12 cellular contexts compared by ENCODE assay signal in the genomic region with DNA sequence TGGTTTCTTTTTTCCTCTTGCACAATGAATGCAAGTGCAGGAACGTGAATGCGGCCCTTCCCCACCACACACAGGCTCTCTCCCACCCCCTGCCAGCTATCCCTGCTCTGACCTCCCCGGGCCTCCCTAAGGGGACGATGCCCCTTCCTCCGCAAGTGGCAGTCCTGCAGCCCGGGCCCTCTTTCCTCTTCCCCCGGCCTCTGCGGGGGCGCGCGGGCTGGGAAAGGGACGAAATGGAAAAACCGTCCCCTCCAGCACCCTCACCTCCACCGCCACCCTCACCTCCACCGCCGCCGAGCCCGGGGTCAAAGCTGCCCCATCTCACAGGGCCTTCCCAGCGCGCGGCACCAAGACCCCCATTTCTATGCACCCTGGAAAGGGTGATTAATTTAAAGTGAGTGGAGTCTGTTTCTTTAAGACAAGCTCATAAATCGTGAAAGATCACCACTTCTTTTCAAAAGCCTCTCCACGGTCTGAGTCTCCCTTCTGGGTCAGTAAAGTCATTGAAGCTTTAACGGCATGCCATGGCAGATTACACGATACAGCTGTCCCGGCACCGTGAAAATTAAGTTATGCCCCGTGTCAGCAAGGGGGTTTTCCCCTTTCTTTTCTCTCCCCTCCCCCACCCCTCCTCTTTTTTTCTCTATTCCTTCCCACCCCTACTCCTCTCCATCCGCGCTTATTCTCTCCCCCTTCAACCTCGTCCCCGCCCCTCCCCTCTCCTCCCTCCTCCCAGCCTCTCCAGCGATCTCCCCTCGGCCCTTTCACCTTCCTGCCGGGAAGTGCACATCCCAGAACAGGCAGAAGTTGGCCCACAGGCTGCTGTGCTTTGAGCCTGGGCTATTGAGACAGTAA. TPM values are rescaled to one million over a fixed set of nuclear protein-coding genes. Genes with fewer than 3 reads are reported as not detected.
DNase-seq lines count a peak whose midpoint lies in the region; ATAC-seq and TF ChIP-seq lines count a peak whose summit lies in the region.
"Had no signal": no experiment of that assay in that cellular context is flagged by ENCODE, and none has a peak within 500 bp of the region (broad histone marks: within the 10 kb centered on the region; RNA-seq: fewer than 3 reads in every experiment).

No MANE protein-coding gene starts in this region.

- no TSS peak for BruUV-seq in OCI-LY7 (replicated peaks; lab: Mats Ljungman, UMichigan)

- TF ChIP-seq CTCF in OCI-LY7 (conservative IDR thresholded peaks at IDR 0.05; ENCODE audit: low read length) = no peak

- DNase-seq in stimulated activated naive CD8-positive, alpha-beta T cell treated with anti-CD3 and anti-CD28 coated beads, Interleukin-15, amount 100 ng/mL, for 72 hours = no peak
- DNase-seq in stimulated activated naive CD8-positive, alpha-beta T cell treated with anti-CD3 and anti-CD28 coated beads, Interleukin-15, Interleukin-2, amounts not matched to agents 100 U/mL and 50 U/mL, for 24 hours = no peak
- DNase-seq in iPS DF 19.7 (ENCODE audit: low read depth, low spot score) (peak; percentile 47), neuronal stem cell (ENCODE audit: low spot score) (peak; percentile 36), left lobe of liver (ENCODE audit: low spot score) (no peak), OCI-LY7 (ENCODE audit: low spot score) (no peak)
- DNase-seq: NCI-H1694, NCI-H82 had no signal

- H3K18ac ChIP-seq in neuronal stem cell (ENCODE audit: low read length) = peak overlapping the region; percentile 84

- no peak overlapping the region for H4K8ac ChIP-seq in neuronal stem cell (ENCODE audit: low read depth, low read length)

- H3K14ac ChIP-seq in neuronal stem cell (ENCODE audit: low read length) = no peak overlapping the region

- POLR2A ChIA-PET in OCI-LY7 (lab: Charles Lee) = interaction anchor here (0.9 kb wide), 1 partner anchor 21 kb away, joined by 6 read pairs; no protein-coding TSS in a partner anchor

- CTCF ChIA-PET in OCI-LY7 (lab: Charles Lee; ENCODE audit: unreplicated experiment) = no interaction called here

- no peak overlapping the region for H2BK12ac ChIP-seq in neuronal stem cell (ENCODE audit: low read length)

- H3K4me2 ChIP-seq in neuronal stem cell (ENCODE audit: insufficient read depth, low read length, poor library complexity, severe bottlenecking) = peak overlapping the region; percentile 78
- no peak overlapping the region for H3K4me2 ChIP-seq in OCI-LY7 (ENCODE audit: low read length)

- H3K9me2 ChIP-seq in OCI-LY7 (ENCODE audit: insufficient read depth, low read length) = no peaks in the 10 kb centered on the region

- peak overlapping the region; percentile 37 for H2BK120ac ChIP-seq in neuronal stem cell (ENCODE audit: low read depth, low read length)

- ATAC-seq in stimulated activated naive CD8-positive, alpha-beta T cell treated with anti-CD3 and anti-CD28 coated beads, Interleukin-15, amount 100 ng/mL, for 72 hours = no peak
- ATAC-seq in stimulated activated naive CD8-positive, alpha-beta T cell treated with anti-CD3 and anti-CD28 coated beads, Interleukin-15, Interleukin-2, amounts not matched to agents 100 U/mL and 50 U/mL, for 24 hours = no peak
- no peak for ATAC-seq in left lobe of liver
- no peak for ATAC-seq in GM19351 (IDR thresholded peaks at IDR 0.05; ENCODE audit: unreplicated experiment)
- ATAC-seq in GM18519 (IDR thresholded peaks at IDR 0.05; ENCODE audit: low FRiP score, unreplicated experiment) = no peak
- ATAC-seq: activated T-helper 17 cell treated with anti-CD3 and anti-CD28 coated beads, Interleukin-2, amount 50 U/mL, for 72 hours had no signal

- H3K79me2 ChIP-seq in OCI-LY7 (ENCODE audit: insufficient read depth, low read depth, low read length) = no peaks in the 10 kb centered on the region

- H3K4me1 ChIP-seq in neuronal stem cell (ENCODE audit: control insufficient read depth in 2 of 2, insufficient read depth in 1 of 2, low read depth in 1 of 2, low read length in 2 of 2) = peaks cover 8 to 10% of the 10 kb centered on the region in 2 donors
- no peaks in the 10 kb centered on the region for H3K4me1 ChIP-seq in OCI-LY7 (ENCODE audit: insufficient read depth, low read length, poor library complexity, severe bottlenecking)
- H3K4me1 ChIP-seq: SJSA1 had no signal

- H3K4me3 Mint-ChIP-seq in stimulated activated naive CD8-positive, alpha-beta T cell treated with anti-CD3 and anti-CD28 coated beads, Interleukin-15, amount 100 ng/mL, for 72 hours = peak overlapping the region; percentile 35 to 61
- H3K4me3 Mint-ChIP-seq: activated T-helper 17 cell treated with anti-CD3 and anti-CD28 coated beads, Interleukin-2, amount 50 U/mL, for 72 hours had no signal

- no peak overlapping the region for H4K91ac ChIP-seq in neuronal stem cell (ENCODE audit: low read depth, low read length, poor library complexity)

- peak overlapping the region; percentile 7 for H3K9ac ChIP-seq in neuronal stem cell (ENCODE audit: low read depth, low read length, poor library complexity)

- H3K79me1 ChIP-seq in neuronal stem cell (ENCODE audit: low read depth, low read length) = no peaks in the 10 kb centered on the region

- H3K27me3 ChIP-seq in neuronal stem cell (ENCODE audit: control insufficient read depth in 3 of 3, insufficient read depth in 3 of 3, low read depth in 1 of 3, low read length in 3 of 3) = peaks cover 0 to 31% (median 0%) of the 10 kb centered on the region in 3 experiments

- peak overlapping the region; percentile 88 for H2AFZ ChIP-seq in neuronal stem cell (ENCODE audit: low read length)
- H2AFZ ChIP-seq in OCI-LY7 (ENCODE audit: low read length) = no peak overlapping the region

- H2BK15ac ChIP-seq in neuronal stem cell (ENCODE audit: low read length) = no peak overlapping the region

- H3K23ac ChIP-seq in neuronal stem cell (ENCODE audit: low read depth, low read length, poor library complexity) = no peak overlapping the region

- WGBS in neuronal stem cell (ENCODE audit: extremely low coverage in 2 of 2, insufficient read length in 2 of 2, insufficient replicate concordance in 1 of 2), 2 donors = 100% methylated on average over 3 of the region's 35 CpGs; no CpG with 5 or more reads in 1 of the 2 donors

- no peaks in the 10 kb centered on the region for H3K36me3 ChIP-seq in neuronal stem cell (replicated peaks in 1 of 2; ENCODE audit: control insufficient read depth in 2 of 2, insufficient read depth in 2 of 2, low read length in 2 of 2)
- H3K36me3 ChIP-seq in OCI-LY7 (ENCODE audit: insufficient read depth, low read length) = no peaks in the 10 kb centered on the region
- H3K36me3 ChIP-seq: SJSA1 had no signal

- H2BK5ac ChIP-seq in neuronal stem cell (ENCODE audit: low read length) = no peak overlapping the region

- peaks cover 72% of the 10 kb centered on the region for H3K27me3 Mint-ChIP-seq in stimulated activated naive CD8-positive, alpha-beta T cell treated with anti-CD3 and anti-CD28 coated beads, Interleukin-15, amount 100 ng/mL, for 72 hours

- H3K4me3 ChIP-seq in neuronal stem cell (ENCODE audit: low read length in 2 of 2) (peak overlapping the region; percentile 30 to 65), OCI-LY7 (ENCODE audit: low read depth, low read length, poor library complexity, severe bottlenecking) (no peak overlapping the region)
- H3K4me3 ChIP-seq: SJSA1 had no signal

- no peak overlapping the region for H3K27ac Mint-ChIP-seq in stimulated activated naive CD8-positive, alpha-beta T cell treated with anti-CD3 and anti-CD28 coated beads, Interleukin-15, amount 100 ng/mL, for 72 hours
- H3K27ac Mint-ChIP-seq: activated T-helper 17 cell treated with anti-CD3 and anti-CD28 coated beads, Interleukin-2, amount 50 U/mL, for 72 hours had no signal

- intact Hi-C loops in OCI-LY7 (cut with micrococcal nuclease; ENCODE audit: unreplicated experiment) = no loop called here

- H3K9me3 ChIP-seq in neuronal stem cell (replicated peaks in 1 of 2; ENCODE audit: control insufficient read depth in 2 of 2, insufficient read depth in 1 of 2, low read depth in 1 of 2, low read length in 2 of 2) (peaks cover 0 to 6% of the 10 kb centered on the region in 2 donors), OCI-LY7 (ENCODE audit: low read length) (no peaks in the 10 kb centered on the region)
- H3K9me3 ChIP-seq: SJSA1 had no signal

- H4K20me1 ChIP-seq in OCI-LY7 (ENCODE audit: insufficient read depth, low read length) = no peaks in the 10 kb centered on the region

- no peaks in the 10 kb centered on the region for H3K9me3 Mint-ChIP-seq in stimulated activated naive CD8-positive, alpha-beta T cell treated with anti-CD3 and anti-CD28 coated beads, Interleukin-15, amount 100 ng/mL, for 72 hours
- H3K9me3 Mint-ChIP-seq: activated T-helper 17 cell treated with anti-CD3 and anti-CD28 coated beads, Interleukin-2, amount 50 U/mL, for 72 hours had no signal

- peaks cover 23% of the 10 kb centered on the region for H3K4me1 Mint-ChIP-seq in stimulated activated naive CD8-positive, alpha-beta T cell treated with anti-CD3 and anti-CD28 coated beads, Interleukin-15, amount 100 ng/mL, for 72 hours
- H3K4me1 Mint-ChIP-seq: activated T-helper 17 cell treated with anti-CD3 and anti-CD28 coated beads, Interleukin-2, amount 50 U/mL, for 72 hours had no signal

- H2AK5ac ChIP-seq in neuronal stem cell (ENCODE audit: low read depth, low read length) = no peak overlapping the region

- H3K27ac ChIP-seq in neuronal stem cell (replicated peaks; ENCODE audit: low read length) (no peak overlapping the region), OCI-LY7 (ENCODE audit: low read depth, low read length, poor library complexity, severe bottlenecking) (no peak overlapping the region)
- H3K27ac ChIP-seq: SJSA1 had no signal

- H3K4ac ChIP-seq in neuronal stem cell (ENCODE audit: low read length) = no peak overlapping the region

RNA-seq across cellular contexts. Expression of gene GAS1, which starts 44.5 kb away (rescaled TPM):
- 54.5 TPM for polyA plus RNA-seq in neuronal stem cell (2013, experiment 1 of 2)
- 55.0 TPM for polyA plus RNA-seq in neuronal stem cell (2013, experiment 2 of 2)
- total RNA-seq in left lobe of liver (1.4 TPM), OCI-LY7 (2022) (not detected in 2 replicates)
- total RNA-seq in OCI-LY7 (2014; rRNA removed; shearing (Covaris generic)) = 0.23 TPM in 1 of 2 replicates, not detected in the other

Comparison
In these comparisons a context has a peak if more than half of its experiments do, and no peak if none do; other contexts are left out.
1. DNase-seq: peak in iPS DF 19.7 (single experiment) and neuronal stem cell (single experiment); none in stimulated activated naive CD8-positive, alpha-beta T cell treated with anti-CD3 and anti-CD28 coated beads, Interleukin-15, amount 100 ng/mL, for 72 hours (0 of 2), stimulated activated naive CD8-positive, alpha-beta T cell treated with anti-CD3 and anti-CD28 coated beads, Interleukin-15, Interleukin-2, amounts not matched to agents 100 U/mL and 50 U/mL, for 24 hours (single experiment), left lobe of liver (single experiment) and OCI-LY7 (single experiment).